Comparison of ENCODE assay signal across 1 cellular context in the genomic region with DNA sequence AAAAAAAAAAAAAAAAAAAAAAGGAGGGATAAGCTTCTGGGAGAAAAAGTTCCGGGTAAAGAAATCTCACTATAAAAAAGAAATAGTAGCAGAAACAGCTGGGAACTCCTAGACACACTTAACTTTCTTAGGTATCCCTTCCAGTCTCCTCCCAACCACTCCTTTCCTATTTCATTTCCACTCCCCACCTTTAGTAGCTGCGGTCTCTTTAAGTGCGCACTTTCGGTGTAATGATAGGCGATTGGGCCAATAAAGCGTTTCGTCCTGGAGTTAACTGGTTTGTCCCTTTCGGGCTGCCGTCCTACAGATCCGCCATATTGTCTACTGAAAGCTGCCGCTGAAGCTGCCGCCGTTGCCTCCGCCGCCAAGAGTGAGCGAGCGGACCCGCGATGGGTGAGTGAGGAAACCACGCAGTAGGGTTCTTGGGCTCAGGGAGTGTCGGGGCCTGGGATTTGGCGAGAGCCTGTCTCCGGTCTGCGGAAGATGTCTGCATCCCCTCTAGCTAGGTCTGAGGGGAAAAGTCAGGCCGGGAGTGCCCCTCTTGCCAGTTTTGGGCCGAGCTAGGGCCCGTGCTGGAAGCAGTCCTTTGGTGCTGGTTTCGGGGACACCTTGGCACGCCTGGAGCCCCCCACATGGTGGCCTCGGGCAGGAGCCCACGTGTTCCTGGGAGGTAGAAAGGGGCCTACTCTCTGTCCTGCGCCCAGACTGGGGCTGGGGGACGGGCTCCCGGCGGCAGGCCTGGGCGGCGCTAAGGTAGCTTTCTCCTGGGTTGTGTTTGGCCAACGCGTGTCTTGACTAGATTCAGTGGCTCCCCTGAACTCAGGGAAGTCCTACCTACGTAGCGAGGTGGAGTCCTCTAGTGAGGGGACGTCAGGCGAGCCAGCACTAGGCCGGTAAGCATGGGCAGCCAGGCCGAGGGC.
A peak's percentile ranks its signal among the peaks of the same experiment; 100 is the strongest.
TF ChIP-seq lines count a peak whose summit lies in the region.

A gene (plus strand): TSS at position 315 of the 920 bp plus-strand sequence. CDS start 75 bp downstream, at position 390.

TF ChIP-seq in K562, 482 proteins besides CTCF, POLR2A, EP300 and RAD21 (continued from another document and continues in another):
- TF ChIP-seq, protein P1, sequence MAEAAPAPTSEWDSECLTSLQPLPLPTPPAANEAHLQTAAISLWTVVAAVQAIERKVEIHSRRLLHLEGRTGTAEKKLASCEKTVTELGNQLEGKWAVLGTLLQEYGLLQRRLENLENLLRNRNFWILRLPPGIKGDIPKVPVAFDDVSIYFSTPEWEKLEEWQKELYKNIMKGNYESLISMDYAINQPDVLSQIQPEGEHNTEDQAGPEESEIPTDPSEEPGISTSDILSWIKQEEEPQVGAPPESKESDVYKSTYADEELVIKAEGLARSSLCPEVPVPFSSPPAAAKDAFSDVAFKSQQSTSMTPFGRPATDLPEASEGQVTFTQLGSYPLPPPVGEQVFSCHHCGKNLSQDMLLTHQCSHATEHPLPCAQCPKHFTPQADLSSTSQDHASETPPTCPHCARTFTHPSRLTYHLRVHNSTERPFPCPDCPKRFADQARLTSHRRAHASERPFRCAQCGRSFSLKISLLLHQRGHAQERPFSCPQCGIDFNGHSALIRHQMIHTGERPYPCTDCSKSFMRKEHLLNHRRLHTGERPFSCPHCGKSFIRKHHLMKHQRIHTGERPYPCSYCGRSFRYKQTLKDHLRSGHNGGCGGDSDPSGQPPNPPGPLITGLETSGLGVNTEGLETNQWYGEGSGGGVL (CRISPR knock-in tag; IDR thresholded peaks at IDR 0.05): no peak
- no peak for TF ChIP-seq SMAD2 (IDR thresholded peaks at IDR 0.05; ENCODE audit: low read depth, low read length)
- TF ChIP-seq ZNF311 (CRISPR knock-in tag; IDR thresholded peaks at IDR 0.05): no peak
- 0 out of 2 replicates have a peak, but pooled peaks have one; percentile 16 for TF ChIP-seq BCOR (IDR thresholded peaks at IDR 0.05)
- TF ChIP-seq, protein P2, sequence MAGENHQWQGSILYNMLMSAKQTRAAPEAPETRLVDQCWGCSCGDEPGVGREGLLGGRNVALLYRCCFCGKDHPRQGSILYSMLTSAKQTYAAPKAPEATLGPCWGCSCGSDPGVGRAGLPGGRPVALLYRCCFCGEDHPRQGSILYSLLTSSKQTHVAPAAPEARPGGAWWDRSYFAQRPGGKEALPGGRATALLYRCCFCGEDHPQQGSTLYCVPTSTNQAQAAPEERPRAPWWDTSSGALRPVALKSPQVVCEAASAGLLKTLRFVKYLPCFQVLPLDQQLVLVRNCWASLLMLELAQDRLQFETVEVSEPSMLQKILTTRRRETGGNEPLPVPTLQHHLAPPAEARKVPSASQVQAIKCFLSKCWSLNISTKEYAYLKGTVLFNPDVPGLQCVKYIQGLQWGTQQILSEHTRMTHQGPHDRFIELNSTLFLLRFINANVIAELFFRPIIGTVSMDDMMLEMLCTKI (IDR thresholded peaks at IDR 0.05; ENCODE audit: partially characterized antibody): no peak
- TF ChIP-seq YY1 (IDR thresholded peaks at IDR 0.05; ENCODE audit: borderline replicate concordance in 1 of 3, control insufficient read depth in 1 of 3, extremely low read depth in 1 of 3, insufficient read depth in 3 of 3, insufficient read length in 1 of 3, insufficient replicate concordance in 2 of 3, low read depth in 1 of 3, low read length in 2 of 3): peak; percentile 79 to 97 (median 95)
- TF ChIP-seq ZNF586 (CRISPR knock-in tag; conservative IDR thresholded peaks at IDR 0.05): no peak
- TF ChIP-seq EHMT2 (IDR thresholded peaks at IDR 0.05): no peak; the same call in 1 of the 2 replicates
- TF ChIP-seq, protein P3, sequence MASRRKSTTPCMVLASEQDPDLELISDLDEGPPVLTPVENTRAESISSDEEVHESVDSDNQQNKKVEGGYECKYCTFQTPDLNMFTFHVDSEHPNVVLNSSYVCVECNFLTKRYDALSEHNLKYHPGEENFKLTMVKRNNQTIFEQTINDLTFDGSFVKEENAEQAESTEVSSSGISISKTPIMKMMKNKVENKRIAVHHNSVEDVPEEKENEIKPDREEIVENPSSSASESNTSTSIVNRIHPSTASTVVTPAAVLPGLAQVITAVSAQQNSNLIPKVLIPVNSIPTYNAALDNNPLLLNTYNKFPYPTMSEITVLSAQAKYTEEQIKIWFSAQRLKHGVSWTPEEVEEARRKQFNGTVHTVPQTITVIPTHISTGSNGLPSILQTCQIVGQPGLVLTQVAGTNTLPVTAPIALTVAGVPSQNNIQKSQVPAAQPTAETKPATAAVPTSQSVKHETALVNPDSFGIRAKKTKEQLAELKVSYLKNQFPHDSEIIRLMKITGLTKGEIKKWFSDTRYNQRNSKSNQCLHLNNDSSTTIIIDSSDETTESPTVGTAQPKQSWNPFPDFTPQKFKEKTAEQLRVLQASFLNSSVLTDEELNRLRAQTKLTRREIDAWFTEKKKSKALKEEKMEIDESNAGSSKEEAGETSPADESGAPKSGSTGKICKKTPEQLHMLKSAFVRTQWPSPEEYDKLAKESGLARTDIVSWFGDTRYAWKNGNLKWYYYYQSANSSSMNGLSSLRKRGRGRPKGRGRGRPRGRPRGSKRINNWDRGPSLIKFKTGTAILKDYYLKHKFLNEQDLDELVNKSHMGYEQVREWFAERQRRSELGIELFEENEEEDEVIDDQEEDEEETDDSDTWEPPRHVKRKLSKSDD (conservative IDR thresholded peaks at IDR 0.05; ENCODE audit: low read length): no peak; the same call in 1 of the 2 replicates
- no peak for TF ChIP-seq ETV6 (IDR thresholded peaks at IDR 0.05; ENCODE audit: borderline replicate concordance in 1 of 2, low read depth in 2 of 2, low read length in 1 of 2)
- TF ChIP-seq ETV6 (CRISPR knock-in tag; IDR thresholded peaks at IDR 0.05; ENCODE audit: borderline replicate concordance): no peak
- TF ChIP-seq MEIS2 (IDR thresholded peaks at IDR 0.05; ENCODE audit: partially characterized antibody): no peak
- no peak for TF ChIP-seq BACH1 (tag; IDR thresholded peaks at IDR 0.05)
- no peak for TF ChIP-seq ELF4 (CRISPR knock-in tag; IDR thresholded peaks at IDR 0.05)
- TF ChIP-seq ZNF197 (CRISPR knock-in tag; IDR thresholded peaks at IDR 0.05; ENCODE audit: low read depth): no peak
- TF ChIP-seq, protein P4, sequence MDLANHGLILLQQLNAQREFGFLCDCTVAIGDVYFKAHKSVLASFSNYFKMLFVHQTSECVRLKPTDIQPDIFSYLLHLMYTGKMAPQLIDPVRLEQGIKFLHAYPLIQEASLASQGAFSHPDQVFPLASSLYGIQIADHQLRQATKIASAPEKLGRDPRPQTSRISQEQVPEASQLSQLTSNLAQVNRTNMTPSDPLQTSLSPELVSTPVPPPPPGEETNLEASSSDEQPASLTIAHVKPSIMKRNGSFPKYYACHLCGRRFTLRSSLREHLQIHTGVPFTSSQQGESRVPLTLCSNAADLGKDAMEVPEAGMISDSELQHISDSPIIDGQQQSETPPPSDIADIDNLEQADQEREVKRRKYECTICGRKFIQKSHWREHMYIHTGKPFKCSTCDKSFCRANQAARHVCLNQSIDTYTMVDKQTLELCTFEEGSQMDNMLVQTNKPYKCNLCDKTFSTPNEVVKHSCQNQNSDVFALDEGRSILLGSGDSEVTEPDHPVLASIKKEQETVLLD (IDR thresholded peaks at IDR 0.05): peak; percentile 26; the same call in 1 of the 2 replicates
- TF ChIP-seq KLF6 (CRISPR knock-in tag; IDR thresholded peaks at IDR 0.05; ENCODE audit: borderline replicate concordance): no peak
- TF ChIP-seq, protein P5, sequence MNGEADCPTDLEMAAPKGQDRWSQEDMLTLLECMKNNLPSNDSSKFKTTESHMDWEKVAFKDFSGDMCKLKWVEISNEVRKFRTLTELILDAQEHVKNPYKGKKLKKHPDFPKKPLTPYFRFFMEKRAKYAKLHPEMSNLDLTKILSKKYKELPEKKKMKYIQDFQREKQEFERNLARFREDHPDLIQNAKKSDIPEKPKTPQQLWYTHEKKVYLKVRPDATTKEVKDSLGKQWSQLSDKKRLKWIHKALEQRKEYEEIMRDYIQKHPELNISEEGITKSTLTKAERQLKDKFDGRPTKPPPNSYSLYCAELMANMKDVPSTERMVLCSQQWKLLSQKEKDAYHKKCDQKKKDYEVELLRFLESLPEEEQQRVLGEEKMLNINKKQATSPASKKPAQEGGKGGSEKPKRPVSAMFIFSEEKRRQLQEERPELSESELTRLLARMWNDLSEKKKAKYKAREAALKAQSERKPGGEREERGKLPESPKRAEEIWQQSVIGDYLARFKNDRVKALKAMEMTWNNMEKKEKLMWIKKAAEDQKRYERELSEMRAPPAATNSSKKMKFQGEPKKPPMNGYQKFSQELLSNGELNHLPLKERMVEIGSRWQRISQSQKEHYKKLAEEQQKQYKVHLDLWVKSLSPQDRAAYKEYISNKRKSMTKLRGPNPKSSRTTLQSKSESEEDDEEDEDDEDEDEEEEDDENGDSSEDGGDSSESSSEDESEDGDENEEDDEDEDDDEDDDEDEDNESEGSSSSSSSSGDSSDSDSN (IDR thresholded peaks at IDR 0.05; ENCODE audit: borderline replicate concordance in 1 of 2, low read depth in 2 of 2, low read length in 2 of 2): peak in 1 of 2 experiments; percentile 52; a peak in 1 of 4 replicates
- peak; percentile 57 for TF ChIP-seq CEBPG (CRISPR knock-in tag; IDR thresholded peaks at IDR 0.05)
- peak; percentile 45 to 67; a peak in 3 of 4 replicates for TF ChIP-seq CEBPG (tag; conservative IDR thresholded peaks at IDR 0.05 in 1 of 2, IDR thresholded peaks at IDR 0.05 in 1 of 2)
- no peak for TF ChIP-seq NCOR1 (IDR thresholded peaks at IDR 0.05)
- peak; percentile 91 for TF ChIP-seq NEUROD1 (IDR thresholded peaks at IDR 0.05; ENCODE audit: borderline replicate concordance, low read depth, low read length, partially characterized antibody)
- TF ChIP-seq ZNF212 (CRISPR knock-in tag; IDR thresholded peaks at IDR 0.05): no peak
- no peak for TF ChIP-seq MCM2 (IDR thresholded peaks at IDR 0.05; ENCODE audit: low read depth)
- no peak for TF ChIP-seq ZNF644 (tag; IDR thresholded peaks at IDR 0.05; ENCODE audit: low read depth)
- TF ChIP-seq GTF2A2 (tag; IDR thresholded peaks at IDR 0.05): no peak
- TF ChIP-seq, protein P6, sequence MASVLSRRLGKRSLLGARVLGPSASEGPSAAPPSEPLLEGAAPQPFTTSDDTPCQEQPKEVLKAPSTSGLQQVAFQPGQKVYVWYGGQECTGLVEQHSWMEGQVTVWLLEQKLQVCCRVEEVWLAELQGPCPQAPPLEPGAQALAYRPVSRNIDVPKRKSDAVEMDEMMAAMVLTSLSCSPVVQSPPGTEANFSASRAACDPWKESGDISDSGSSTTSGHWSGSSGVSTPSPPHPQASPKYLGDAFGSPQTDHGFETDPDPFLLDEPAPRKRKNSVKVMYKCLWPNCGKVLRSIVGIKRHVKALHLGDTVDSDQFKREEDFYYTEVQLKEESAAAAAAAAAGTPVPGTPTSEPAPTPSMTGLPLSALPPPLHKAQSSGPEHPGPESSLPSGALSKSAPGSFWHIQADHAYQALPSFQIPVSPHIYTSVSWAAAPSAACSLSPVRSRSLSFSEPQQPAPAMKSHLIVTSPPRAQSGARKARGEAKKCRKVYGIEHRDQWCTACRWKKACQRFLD (CRISPR knock-in tag; IDR thresholded peaks at IDR 0.05): no peak
- TF ChIP-seq ZNF384 (IDR thresholded peaks at IDR 0.05; ENCODE audit: low read depth, low read length): peak; percentile 77; the same call in 1 of the 2 replicates
- TF ChIP-seq, protein P7, sequence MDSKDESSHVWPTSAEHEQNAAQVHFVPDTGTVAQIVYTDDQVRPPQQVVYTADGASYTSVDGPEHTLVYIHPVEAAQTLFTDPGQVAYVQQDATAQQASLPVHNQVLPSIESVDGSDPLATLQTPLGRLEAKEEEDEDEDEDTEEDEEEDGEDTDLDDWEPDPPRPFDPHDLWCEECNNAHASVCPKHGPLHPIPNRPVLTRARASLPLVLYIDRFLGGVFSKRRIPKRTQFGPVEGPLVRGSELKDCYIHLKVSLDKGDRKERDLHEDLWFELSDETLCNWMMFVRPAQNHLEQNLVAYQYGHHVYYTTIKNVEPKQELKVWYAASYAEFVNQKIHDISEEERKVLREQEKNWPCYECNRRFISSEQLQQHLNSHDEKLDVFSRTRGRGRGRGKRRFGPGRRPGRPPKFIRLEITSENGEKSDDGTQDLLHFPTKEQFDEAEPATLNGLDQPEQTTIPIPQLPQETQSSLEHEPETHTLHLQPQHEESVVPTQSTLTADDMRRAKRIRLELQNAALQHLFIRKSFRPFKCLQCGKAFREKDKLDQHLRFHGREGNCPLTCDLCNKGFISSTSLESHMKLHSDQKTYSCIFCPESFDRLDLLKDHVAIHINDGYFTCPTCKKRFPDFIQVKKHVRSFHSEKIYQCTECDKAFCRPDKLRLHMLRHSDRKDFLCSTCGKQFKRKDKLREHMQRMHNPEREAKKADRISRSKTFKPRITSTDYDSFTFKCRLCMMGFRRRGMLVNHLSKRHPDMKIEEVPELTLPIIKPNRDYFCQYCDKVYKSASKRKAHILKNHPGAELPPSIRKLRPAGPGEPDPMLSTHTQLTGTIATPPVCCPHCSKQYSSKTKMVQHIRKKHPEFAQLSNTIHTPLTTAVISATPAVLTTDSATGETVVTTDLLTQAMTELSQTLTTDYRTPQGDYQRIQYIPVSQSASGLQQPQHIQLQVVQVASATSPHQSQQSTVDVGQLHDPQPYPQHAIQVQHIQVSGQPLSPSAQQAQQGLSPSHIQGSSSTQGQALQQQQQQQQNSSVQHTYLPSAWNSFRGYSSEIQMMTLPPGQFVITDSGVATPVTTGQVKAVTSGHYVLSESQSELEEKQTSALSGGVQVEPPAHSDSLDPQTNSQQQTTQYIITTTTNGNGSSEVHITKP (IDR thresholded peaks at IDR 0.05; ENCODE audit: partially characterized antibody): peak; percentile 92
- TF ChIP-seq, protein P8, sequence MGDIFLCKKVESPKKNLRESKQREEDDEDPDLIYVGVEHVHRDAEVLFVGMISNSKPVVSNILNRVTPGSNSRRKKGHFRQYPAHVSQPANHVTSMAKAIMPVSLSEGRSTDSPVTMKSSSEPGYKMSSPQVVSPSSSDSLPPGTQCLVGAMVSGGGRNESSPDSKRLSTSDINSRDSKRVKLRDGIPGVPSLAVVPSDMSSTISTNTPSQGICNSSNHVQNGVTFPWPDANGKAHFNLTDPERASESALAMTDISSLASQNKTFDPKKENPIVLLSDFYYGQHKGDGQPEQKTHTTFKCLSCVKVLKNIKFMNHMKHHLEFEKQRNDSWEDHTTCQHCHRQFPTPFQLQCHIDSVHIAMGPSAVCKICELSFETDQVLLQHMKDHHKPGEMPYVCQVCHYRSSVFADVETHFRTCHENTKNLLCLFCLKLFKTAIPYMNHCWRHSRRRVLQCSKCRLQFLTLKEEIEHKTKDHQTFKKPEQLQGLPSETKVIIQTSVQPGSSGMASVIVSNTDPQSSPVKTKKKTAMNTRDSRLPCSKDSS (IDR thresholded peaks at IDR 0.05; ENCODE audit: low read depth, partially characterized antibody): no peak
- no peak for TF ChIP-seq TEAD2 (tag; IDR thresholded peaks at IDR 0.05)
- TF ChIP-seq ZNF444 (CRISPR knock-in tag; IDR thresholded peaks at IDR 0.05): no peak
